ENCODE assay signal across 1 cellular context in the genomic region with DNA sequence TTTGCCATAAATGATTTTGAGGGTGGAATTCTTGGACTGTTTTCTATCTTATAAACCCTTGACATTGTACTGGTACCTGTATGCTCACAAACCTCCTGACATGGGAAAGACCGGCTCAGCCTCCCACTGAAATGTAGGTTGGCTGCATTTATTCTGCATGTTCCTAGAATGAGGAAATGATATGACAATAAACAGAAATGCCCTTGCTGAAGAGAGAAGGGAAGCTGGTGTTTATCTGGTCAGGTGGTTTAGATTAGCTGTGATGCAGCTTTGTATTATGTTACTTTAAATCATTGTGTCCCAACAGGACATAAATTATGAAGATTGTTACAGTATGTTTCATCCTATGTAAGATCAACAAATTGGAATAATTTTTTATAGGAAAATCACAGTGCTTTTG.
TF ChIP-seq lines count a peak whose summit lies in the region.

No MANE protein-coding gene starts in this region.

TF ChIP-seq in HepG2, 621 proteins besides CTCF, POLR2A, EP300 and RAD21:
- TF ChIP-seq, protein P1, sequence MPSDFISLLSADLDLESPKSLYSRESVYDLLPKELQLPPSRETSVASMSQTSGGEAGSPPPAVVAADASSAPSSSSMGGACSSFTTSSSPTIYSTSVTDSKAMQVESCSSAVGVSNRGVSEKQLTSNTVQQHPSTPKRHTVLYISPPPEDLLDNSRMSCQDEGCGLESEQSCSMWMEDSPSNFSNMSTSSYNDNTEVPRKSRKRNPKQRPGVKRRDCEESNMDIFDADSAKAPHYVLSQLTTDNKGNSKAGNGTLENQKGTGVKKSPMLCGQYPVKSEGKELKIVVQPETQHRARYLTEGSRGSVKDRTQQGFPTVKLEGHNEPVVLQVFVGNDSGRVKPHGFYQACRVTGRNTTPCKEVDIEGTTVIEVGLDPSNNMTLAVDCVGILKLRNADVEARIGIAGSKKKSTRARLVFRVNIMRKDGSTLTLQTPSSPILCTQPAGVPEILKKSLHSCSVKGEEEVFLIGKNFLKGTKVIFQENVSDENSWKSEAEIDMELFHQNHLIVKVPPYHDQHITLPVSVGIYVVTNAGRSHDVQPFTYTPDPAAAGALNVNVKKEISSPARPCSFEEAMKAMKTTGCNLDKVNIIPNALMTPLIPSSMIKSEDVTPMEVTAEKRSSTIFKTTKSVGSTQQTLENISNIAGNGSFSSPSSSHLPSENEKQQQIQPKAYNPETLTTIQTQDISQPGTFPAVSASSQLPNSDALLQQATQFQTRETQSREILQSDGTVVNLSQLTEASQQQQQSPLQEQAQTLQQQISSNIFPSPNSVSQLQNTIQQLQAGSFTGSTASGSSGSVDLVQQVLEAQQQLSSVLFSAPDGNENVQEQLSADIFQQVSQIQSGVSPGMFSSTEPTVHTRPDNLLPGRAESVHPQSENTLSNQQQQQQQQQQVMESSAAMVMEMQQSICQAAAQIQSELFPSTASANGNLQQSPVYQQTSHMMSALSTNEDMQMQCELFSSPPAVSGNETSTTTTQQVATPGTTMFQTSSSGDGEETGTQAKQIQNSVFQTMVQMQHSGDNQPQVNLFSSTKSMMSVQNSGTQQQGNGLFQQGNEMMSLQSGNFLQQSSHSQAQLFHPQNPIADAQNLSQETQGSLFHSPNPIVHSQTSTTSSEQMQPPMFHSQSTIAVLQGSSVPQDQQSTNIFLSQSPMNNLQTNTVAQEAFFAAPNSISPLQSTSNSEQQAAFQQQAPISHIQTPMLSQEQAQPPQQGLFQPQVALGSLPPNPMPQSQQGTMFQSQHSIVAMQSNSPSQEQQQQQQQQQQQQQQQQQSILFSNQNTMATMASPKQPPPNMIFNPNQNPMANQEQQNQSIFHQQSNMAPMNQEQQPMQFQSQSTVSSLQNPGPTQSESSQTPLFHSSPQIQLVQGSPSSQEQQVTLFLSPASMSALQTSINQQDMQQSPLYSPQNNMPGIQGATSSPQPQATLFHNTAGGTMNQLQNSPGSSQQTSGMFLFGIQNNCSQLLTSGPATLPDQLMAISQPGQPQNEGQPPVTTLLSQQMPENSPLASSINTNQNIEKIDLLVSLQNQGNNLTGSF (CRISPR knock-in tag; IDR thresholded peaks at IDR 0.05) = no peak
- no peak for TF ChIP-seq PCBP2 (optimal IDR thresholded peaks at IDR 0.05; ENCODE audit: low read depth, low read length, poor library complexity, severe bottlenecking)
- no peak for TF ChIP-seq ZNF441 (CRISPR knock-in tag; IDR thresholded peaks at IDR 0.05; ENCODE audit: borderline replicate concordance)
- TF ChIP-seq KAT2B (IDR thresholded peaks at IDR 0.05; ENCODE audit: borderline replicate concordance, low read depth, low read length) = no peak
- no peak for TF ChIP-seq ZNF432 (CRISPR knock-in tag; IDR thresholded peaks at IDR 0.05; ENCODE audit: borderline replicate concordance)
- no peak for TF ChIP-seq ATRX (CRISPR knock-in tag; IDR thresholded peaks at IDR 0.05; ENCODE audit: borderline replicate concordance)
- TF ChIP-seq ZNF7 (CRISPR knock-in tag; IDR thresholded peaks at IDR 0.05) = no peak
- TF ChIP-seq MBNL3 (CRISPR knock-in tag; conservative IDR thresholded peaks at IDR 0.05) = no peak
- TF ChIP-seq SIX4 (CRISPR knock-in tag; IDR thresholded peaks at IDR 0.05) = no peak
- TF ChIP-seq, protein P2, sequence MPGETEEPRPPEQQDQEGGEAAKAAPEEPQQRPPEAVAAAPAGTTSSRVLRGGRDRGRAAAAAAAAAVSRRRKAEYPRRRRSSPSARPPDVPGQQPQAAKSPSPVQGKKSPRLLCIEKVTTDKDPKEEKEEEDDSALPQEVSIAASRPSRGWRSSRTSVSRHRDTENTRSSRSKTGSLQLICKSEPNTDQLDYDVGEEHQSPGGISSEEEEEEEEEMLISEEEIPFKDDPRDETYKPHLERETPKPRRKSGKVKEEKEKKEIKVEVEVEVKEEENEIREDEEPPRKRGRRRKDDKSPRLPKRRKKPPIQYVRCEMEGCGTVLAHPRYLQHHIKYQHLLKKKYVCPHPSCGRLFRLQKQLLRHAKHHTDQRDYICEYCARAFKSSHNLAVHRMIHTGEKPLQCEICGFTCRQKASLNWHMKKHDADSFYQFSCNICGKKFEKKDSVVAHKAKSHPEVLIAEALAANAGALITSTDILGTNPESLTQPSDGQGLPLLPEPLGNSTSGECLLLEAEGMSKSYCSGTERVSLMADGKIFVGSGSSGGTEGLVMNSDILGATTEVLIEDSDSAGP (CRISPR knock-in tag; IDR thresholded peaks at IDR 0.05; ENCODE audit: borderline replicate concordance) = no peak
- no peak for TF ChIP-seq DR1 (CRISPR knock-in tag; IDR thresholded peaks at IDR 0.05)
- no peak for TF ChIP-seq KDM4B (CRISPR knock-in tag; IDR thresholded peaks at IDR 0.05)
- TF ChIP-seq, protein P3, sequence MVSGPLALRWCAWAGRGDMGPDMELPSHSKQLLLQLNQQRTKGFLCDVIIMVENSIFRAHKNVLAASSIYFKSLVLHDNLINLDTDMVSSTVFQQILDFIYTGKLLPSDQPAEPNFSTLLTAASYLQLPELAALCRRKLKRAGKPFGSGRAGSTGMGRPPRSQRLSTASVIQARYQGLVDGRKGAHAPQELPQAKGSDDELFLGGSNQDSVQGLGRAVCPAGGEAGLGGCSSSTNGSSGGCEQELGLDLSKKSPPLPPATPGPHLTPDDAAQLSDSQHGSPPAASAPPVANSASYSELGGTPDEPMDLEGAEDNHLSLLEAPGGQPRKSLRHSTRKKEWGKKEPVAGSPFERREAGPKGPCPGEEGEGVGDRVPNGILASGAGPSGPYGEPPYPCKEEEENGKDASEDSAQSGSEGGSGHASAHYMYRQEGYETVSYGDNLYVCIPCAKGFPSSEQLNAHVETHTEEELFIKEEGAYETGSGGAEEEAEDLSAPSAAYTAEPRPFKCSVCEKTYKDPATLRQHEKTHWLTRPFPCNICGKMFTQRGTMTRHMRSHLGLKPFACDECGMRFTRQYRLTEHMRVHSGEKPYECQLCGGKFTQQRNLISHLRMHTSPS (CRISPR knock-in tag; IDR thresholded peaks at IDR 0.05; ENCODE audit: low read depth) = no peak
- TF ChIP-seq, protein P4, sequence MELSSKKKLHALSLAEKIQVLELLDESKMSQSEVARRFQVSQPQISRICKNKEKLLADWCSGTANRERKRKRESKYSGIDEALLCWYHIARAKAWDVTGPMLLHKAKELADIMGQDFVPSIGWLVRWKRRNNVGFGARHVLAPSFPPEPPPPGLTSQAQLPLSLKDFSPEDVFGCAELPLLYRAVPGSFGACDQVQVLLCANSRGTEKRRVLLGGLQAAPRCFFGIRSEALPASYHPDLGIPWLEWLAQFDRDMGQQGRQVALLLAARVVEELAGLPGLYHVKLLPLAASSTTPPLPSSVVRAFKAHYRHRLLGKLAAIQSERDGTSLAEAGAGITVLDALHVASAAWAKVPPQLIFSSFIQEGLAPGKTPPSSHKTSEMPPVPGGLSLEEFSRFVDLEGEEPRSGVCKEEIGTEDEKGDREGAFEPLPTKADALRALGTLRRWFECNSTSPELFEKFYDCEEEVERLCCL (CRISPR knock-in tag; IDR thresholded peaks at IDR 0.05; ENCODE audit: borderline replicate concordance) = no peak
- no peak for TF ChIP-seq RFX5 (IDR thresholded peaks at IDR 0.05; ENCODE audit: low read depth, low read length)
